Comparison of ENCODE assay signal across 12 cellular contexts in the genomic region with DNA sequence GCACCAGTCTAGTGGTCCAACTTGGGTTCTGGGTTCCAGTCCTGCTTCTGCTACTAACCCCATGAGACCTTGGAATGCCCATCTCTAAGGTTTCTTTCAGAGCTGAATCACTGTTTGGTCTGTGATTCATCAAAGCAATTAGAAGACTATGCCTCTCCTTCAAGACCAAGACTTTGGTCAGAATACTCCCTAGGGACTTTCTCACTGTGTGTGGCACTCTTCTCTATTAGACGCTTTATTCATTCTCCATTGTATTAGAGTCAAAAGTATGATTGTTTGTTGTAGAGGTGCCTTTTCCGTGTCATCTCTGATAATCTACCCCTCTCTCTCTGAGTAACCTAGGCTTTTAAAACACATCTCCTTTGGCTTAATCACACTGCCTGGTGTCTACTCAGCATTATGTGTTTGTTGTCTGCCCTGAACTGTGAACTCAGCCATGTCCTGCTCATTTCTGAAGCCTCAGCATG.
DNase-seq lines count a peak whose midpoint lies in the region; TF ChIP-seq lines count a peak whose summit lies in the region.
"Had no signal": no experiment of that assay in that cellular context is flagged by ENCODE, and none has a peak within 500 bp of the region (broad histone marks: within the 10 kb centered on the region; RNA-seq: fewer than 3 reads in every experiment).

No MANE protein-coding gene starts in this region.

- POLR2A ChIA-PET in activated CD4-positive, alpha-beta T cell treated with anti-CD3 and anti-CD28 coated beads, Interleukin-2, amount 10 ng/mL, durations not matched to agents 7 days and 5 days (lab: Charles Lee): no interaction called here

- no peak overlapping the region for H3K4me3 Mint-ChIP-seq in activated CD4-positive, alpha-beta T cell treated with anti-CD3 and anti-CD28 coated beads, Interleukin-2, amount 10 ng/mL, durations not matched to agents 24 days and 14 days
- H3K4me3 Mint-ChIP-seq in activated CD4-positive, alpha-beta T cell treated with anti-CD3 and anti-CD28 coated beads, Interleukin-2, amount 10 ng/mL, durations not matched to agents 7 days and 5 days: no peak overlapping the region
- H3K4me3 Mint-ChIP-seq in H9: no peak overlapping the region
- H3K4me3 Mint-ChIP-seq: activated naive CD8-positive, alpha-beta T cell treated with anti-CD3 and anti-CD28 coated beads, Interleukin-2, amount 10 ng/mL, durations not matched to agents 7 days and 5 days; WTC11 had no signal

- H3K27me3 ChIP-seq in stomach (no peaks in the 10 kb centered on the region), H9 (ENCODE audit: insufficient read depth, low read length) (no peaks in the 10 kb centered on the region)
- H3K27me3 ChIP-seq: upper lobe of right lung had no signal

- H3K27ac ChIP-seq in stomach (peak overlapping the region in 4 of 5 donors; percentile 27 to 74 (median 48)), H9 (ENCODE audit: insufficient read length, low read depth, low read length) (no peak overlapping the region)
- H3K27ac ChIP-seq: upper lobe of right lung had no signal

- H3K23me2 ChIP-seq in H9 (ENCODE audit: insufficient read length, low read depth, low read length, poor library complexity, severe bottlenecking): no peaks in the 10 kb centered on the region

- H3K79me1 ChIP-seq in H9 (ENCODE audit: insufficient read depth, low read depth, low read length, poor library complexity, severe bottlenecking): no peaks in the 10 kb centered on the region

- no peak overlapping the region for H3K4me2 ChIP-seq in H9 (ENCODE audit: insufficient read depth, insufficient read length, low read length)

- H2AK5ac ChIP-seq in H9 (ENCODE audit: insufficient read length, low read length): no peak overlapping the region

- TF ChIP-seq CTCF in stomach (IDR thresholded peaks at IDR 0.05): no peak
- no peak for TF ChIP-seq CTCF in H9 (conservative IDR thresholded peaks at IDR 0.05)

- H4K5ac ChIP-seq in H9 (ENCODE audit: insufficient read length, low read depth, low read length): no peak overlapping the region

- no peak overlapping the region for H3K4me3 ChIP-seq in stomach
- H3K4me3 ChIP-seq: upper lobe of right lung had no signal

- CTCF ChIA-PET in activated CD4-positive, alpha-beta T cell treated with anti-CD3 and anti-CD28 coated beads, Interleukin-2, amount 10 ng/mL, durations not matched to agents 7 days and 5 days (lab: Charles Lee): no interaction called here

- no peak overlapping the region for H4K91ac ChIP-seq in H9 (ENCODE audit: insufficient read length, low read depth, low read length)

- no peak overlapping the region for H3K14ac ChIP-seq in H9 (ENCODE audit: insufficient read depth, low read length)

- TF ChIP-seq POLR2A in stomach (IDR thresholded peaks at IDR 0.05): no peak

- no peak overlapping the region for H3T11ph ChIP-seq in H9 (ENCODE audit: low read length)

- H4K8ac ChIP-seq in H9 (replicated peaks; ENCODE audit: insufficient read length, low read depth, low read length): no peak overlapping the region

- no peak overlapping the region for H2BK120ac ChIP-seq in H9 (ENCODE audit: low read depth, low read length, poor library complexity, severe bottlenecking)

- H3K79me2 ChIP-seq in H9 (ENCODE audit: insufficient read depth, low read length): no peaks in the 10 kb centered on the region; the same call in 1 of the 2 replicates

- H3K27me3 Mint-ChIP-seq in activated CD4-positive, alpha-beta T cell treated with anti-CD3 and anti-CD28 coated beads, Interleukin-2, amount 10 ng/mL, durations not matched to agents 24 days and 14 days: no peaks in the 10 kb centered on the region
- no peaks in the 10 kb centered on the region for H3K27me3 Mint-ChIP-seq in activated CD4-positive, alpha-beta T cell treated with anti-CD3 and anti-CD28 coated beads, Interleukin-2, amount 10 ng/mL, durations not matched to agents 7 days and 5 days
- no peaks in the 10 kb centered on the region for H3K27me3 Mint-ChIP-seq in H9 (ENCODE audit: low read depth)
- H3K27me3 Mint-ChIP-seq: activated naive CD8-positive, alpha-beta T cell treated with anti-CD3 and anti-CD28 coated beads, Interleukin-2, amount 10 ng/mL, durations not matched to agents 7 days and 5 days had no signal

- peaks cover 4 to 85% (median 40%) of the 10 kb centered on the region in 4 donors for H3K4me1 ChIP-seq in stomach
- H3K4me1 ChIP-seq in H9 (ENCODE audit: insufficient read depth, low read length): no peaks in the 10 kb centered on the region; the same call in 1 of the 2 replicates

- H3K56ac ChIP-seq in H9 (ENCODE audit: insufficient read length, low read depth, low read length): no peak overlapping the region

- no peaks in the 10 kb centered on the region for H3K9me3 Mint-ChIP-seq in activated CD4-positive, alpha-beta T cell treated with anti-CD3 and anti-CD28 coated beads, Interleukin-2, amount 10 ng/mL, durations not matched to agents 24 days and 14 days
- H3K9me3 Mint-ChIP-seq in activated CD4-positive, alpha-beta T cell treated with anti-CD3 and anti-CD28 coated beads, Interleukin-2, amount 10 ng/mL, durations not matched to agents 7 days and 5 days: no peaks in the 10 kb centered on the region
- no peaks in the 10 kb centered on the region for H3K9me3 Mint-ChIP-seq in H9
- H3K9me3 Mint-ChIP-seq: activated naive CD8-positive, alpha-beta T cell treated with anti-CD3 and anti-CD28 coated beads, Interleukin-2, amount 10 ng/mL, durations not matched to agents 7 days and 5 days; WTC11 had no signal

- peaks cover 0 to 5% (median 0%) of the 10 kb centered on the region in 4 donors for H3K36me3 ChIP-seq in stomach
- H3K36me3 ChIP-seq: upper lobe of right lung had no signal

- H2AFZ ChIP-seq in H9 (ENCODE audit: low read length): no peak overlapping the region

- no peak overlapping the region for H2BK5ac ChIP-seq in H9 (ENCODE audit: insufficient read length, low read length)

- H3K36me3 Mint-ChIP-seq in activated CD4-positive, alpha-beta T cell treated with anti-CD3 and anti-CD28 coated beads, Interleukin-2, amount 10 ng/mL, durations not matched to agents 24 days and 14 days (ENCODE audit: low read depth): peaks cover 17% of the 10 kb centered on the region
- H3K36me3 Mint-ChIP-seq in activated CD4-positive, alpha-beta T cell treated with anti-CD3 and anti-CD28 coated beads, Interleukin-2, amount 10 ng/mL, durations not matched to agents 7 days and 5 days (ENCODE audit: low read depth): peaks cover 19% of the 10 kb centered on the region
- no peaks in the 10 kb centered on the region; a peak in 1 of 7 replicates for H3K36me3 Mint-ChIP-seq in H9 (ENCODE audit: insufficient read depth in 1 of 3, low read depth in 3 of 3)
- H3K36me3 Mint-ChIP-seq: WTC11 had no signal

- no peak for TF ChIP-seq EP300 in stomach (IDR thresholded peaks at IDR 0.05)

- no peak overlapping the region for H2BK15ac ChIP-seq in H9 (ENCODE audit: low read depth, low read length)

- intact Hi-C loops in activated CD4-positive, alpha-beta T cell treated with anti-CD3 and anti-CD28 coated beads, Interleukin-2, amount 10 ng/mL, durations not matched to agents 24 days and 14 days (cut with micrococcal nuclease): no loop called here
- intact Hi-C loops in stomach (cut with DNase I; ENCODE audit: low total_unique reads): no loop called here

- WGBS in stomach, 5 donors: 73 to 87% (median 79%) methylated on average over 2 of the region's 2 CpGs
- WGBS in H9 (ENCODE audit: extremely low coverage, insufficient read length, low lambda C conversion rate): no CpG with 5 or more reads among the region's 2 CpGs

- no peak for DNase-seq in activated CD4-positive, alpha-beta T cell treated with anti-CD3 and anti-CD28 coated beads, Interleukin-2, amount 10 ng/mL, durations not matched to agents 24 days and 14 days
- no peak for DNase-seq in activated CD4-positive, alpha-beta T cell treated with anti-CD3 and anti-CD28 coated beads, Interleukin-2, amount 10 ng/mL, durations not matched to agents 7 days and 5 days
- peak; percentile 83 for DNase-seq in SK-MEL-5 (ENCODE audit: low read depth, low spot score)
- DNase-seq in foreskin melanocyte: peak; percentile 81
- DNase-seq in stomach: no peak
- DNase-seq in NCI-H748 treated with DMSO at 0.1 percent for 48 hours (lab: John Stamatoyannopoulos, UW): no peak
- DNase-seq in H9: no peak
- DNase-seq in cerebellar nuclear complex (lab: John Stamatoyannopoulos, UW): no peak
- DNase-seq: activated naive CD8-positive, alpha-beta T cell treated with anti-CD3 and anti-CD28 coated beads, Interleukin-2, amount 10 ng/mL, durations not matched to agents 7 days and 5 days; midbrain; upper lobe of right lung had no signal

- H3K27ac Mint-ChIP-seq in activated CD4-positive, alpha-beta T cell treated with anti-CD3 and anti-CD28 coated beads, Interleukin-2, amount 10 ng/mL, durations not matched to agents 24 days and 14 days: peak overlapping the region; percentile 1
- no peak overlapping the region for H3K27ac Mint-ChIP-seq in activated CD4-positive, alpha-beta T cell treated with anti-CD3 and anti-CD28 coated beads, Interleukin-2, amount 10 ng/mL, durations not matched to agents 7 days and 5 days
- H3K27ac Mint-ChIP-seq in H9: no peak overlapping the region
- H3K27ac Mint-ChIP-seq: activated naive CD8-positive, alpha-beta T cell treated with anti-CD3 and anti-CD28 coated beads, Interleukin-2, amount 10 ng/mL, durations not matched to agents 7 days and 5 days; WTC11 had no signal

- H3K4me1 Mint-ChIP-seq in activated CD4-positive, alpha-beta T cell treated with anti-CD3 and anti-CD28 coated beads, Interleukin-2, amount 10 ng/mL, durations not matched to agents 24 days and 14 days: peaks cover 19% of the 10 kb centered on the region
- peaks cover 2% of the 10 kb centered on the region for H3K4me1 Mint-ChIP-seq in activated CD4-positive, alpha-beta T cell treated with anti-CD3 and anti-CD28 coated beads, Interleukin-2, amount 10 ng/mL, durations not matched to agents 7 days and 5 days
- peaks cover 6 to 8% of the 10 kb centered on the region in 2 experiments for H3K4me1 Mint-ChIP-seq in H9
- H3K4me1 Mint-ChIP-seq: activated naive CD8-positive, alpha-beta T cell treated with anti-CD3 and anti-CD28 coated beads, Interleukin-2, amount 10 ng/mL, durations not matched to agents 7 days and 5 days had no signal

- H3K18ac ChIP-seq in H9 (ENCODE audit: insufficient read length, low read depth, low read length): no peak overlapping the region

- no peaks in the 10 kb centered on the region for H4K20me1 ChIP-seq in H9 (ENCODE audit: control insufficient read depth, insufficient read depth, insufficient read length)

- no peak overlapping the region for H3K23ac ChIP-seq in H9 (ENCODE audit: insufficient read length, low read depth, low read length)

- in situ Hi-C loops in SK-MEL-5 (cut with HindIII; ENCODE audit: low pct_unique_long_range_greater_than_20kb, low sequenced_read_pairs): no loop called here

- no peak overlapping the region for H2BK20ac ChIP-seq in H9 (ENCODE audit: low read depth, low read length, poor library complexity, severe bottlenecking)

- H3K9ac ChIP-seq in H9 (ENCODE audit: extremely low read depth, insufficient read length, low read length): no peak overlapping the region

- H3K4ac ChIP-seq in H9 (ENCODE audit: low read depth, low read length): no peak overlapping the region

- no peak overlapping the region for H2BK12ac ChIP-seq in H9 (ENCODE audit: insufficient read length, low read depth, low read length)

- H3K9me3 ChIP-seq in stomach (no peaks in the 10 kb centered on the region), H9 (ENCODE audit: control insufficient read depth, low read depth, low read length) (no peaks in the 10 kb centered on the region)
- H3K9me3 ChIP-seq: upper lobe of right lung had no signal

Comparison
In these comparisons a context has a peak if more than half of its experiments do, and no peak if none do; other contexts are left out.
1. DNase-seq: peak in SK-MEL-5 (single experiment) and foreskin melanocyte (single experiment); none in activated CD4-positive, alpha-beta T cell treated with anti-CD3 and anti-CD28 coated beads, Interleukin-2, amount 10 ng/mL, durations not matched to agents 24 days and 14 days (single experiment), activated CD4-positive, alpha-beta T cell treated with anti-CD3 and anti-CD28 coated beads, Interleukin-2, amount 10 ng/mL, durations not matched to agents 7 days and 5 days (single experiment), stomach (single experiment), NCI-H748 treated with DMSO at 0.1 percent for 48 hours (single experiment), H9 (single experiment) and cerebellar nuclear complex (0 of 2).